Comparison of ENCODE assay signal across 36 cellular contexts in genomic region chr6:19287928-19288327, GRCh38.
"Had no signal": no experiment of that assay in that cellular context is flagged by ENCODE, and none has a peak within 500 bp of the region (broad histone marks: within the 10 kb centered on the region; RNA-seq: fewer than 3 reads in every experiment).

No MANE protein-coding gene starts in this region.

- DNase-seq: Karpas-422, Kasumi-1, MG63, MM.1S, MV-4-11, NCI-H1048, NCI-H1092, NCI-H1092 treated with DMSO at 0.1 percent for 48 hours, NCI-H1105, NCI-H1105 treated with DMSO at 0.1 percent for 48 hours, NCI-H1417, NCI-H1417 treated with DMSO at 0.1 percent for 48 hours, NCI-H1436, NCI-H1436 treated with DMSO at 0.1 percent for 48 hours, NCI-H146, NCI-H1694, NCI-H1694 treated with DMSO at 0.1 percent for 48 hours, NCI-H187, NCI-H187 treated with DMSO at 0.1 percent for 48 hours, NCI-H1930, NCI-H2029, NCI-H2029 treated with DMSO at 0.1 percent for 48 hours, NCI-H2081, NCI-H2081 treated with DMSO at 0.1 percent for 48 hours, NCI-H2107, NCI-H2171, NCI-H2171 treated with DMSO at 0.1 percent for 48 hours, NCI-H2227 treated with DMSO at 0.1 percent for 48 hours, NCI-H226, NCI-H345, NCI-H446, NCI-H446 treated with DMSO at 0.1 percent for 48 hours, NCI-H510A, NCI-H510A treated with DMSO at 0.1 percent for 48 hours, NCI-H524, NCI-H524 treated with DMSO at 0.1 percent for 48 hours had no signal

- H3K4me3 ChIP-seq: MG63 had no signal
